In the genomic region with DNA sequence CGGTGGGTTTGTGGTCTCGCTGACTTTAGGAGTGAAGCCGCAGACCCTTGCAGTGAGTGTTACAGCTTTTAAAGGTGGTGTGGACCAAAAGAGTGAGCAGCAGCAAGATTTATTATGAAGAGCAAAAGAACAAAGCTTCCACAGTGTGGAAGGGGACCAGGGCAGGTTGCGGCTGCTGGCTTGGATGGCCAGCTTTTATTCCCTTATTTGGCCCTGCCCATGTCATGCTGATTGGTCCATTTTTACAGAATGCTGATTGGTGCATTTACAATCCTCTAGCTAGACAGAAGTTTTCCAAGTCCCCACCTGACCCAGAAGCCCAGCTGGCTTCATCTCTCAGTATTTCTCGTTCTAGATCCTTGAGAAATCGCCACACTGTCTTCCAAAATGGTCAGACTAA, we compare ENCODE assay signal across 13 cellular contexts. TPM values are rescaled to one million over a fixed set of nuclear protein-coding genes. Genes with fewer than 3 reads are reported as not detected.
A peak's percentile ranks its signal among the peaks of the same experiment; 100 is the strongest.
DNase-seq lines count a peak whose midpoint lies in the region; ATAC-seq, FAIRE-seq and TF ChIP-seq lines count a peak whose summit lies in the region.
"Not testable (repeated sequence)": the region's sequence is repeated elsewhere in the genome, so short reads cannot be mapped to it uniquely, and the experiment has no call there.
"Had no signal": no experiment of that assay in that cellular context is flagged by ENCODE, and none has a peak within 500 bp of the region (broad histone marks: within the 10 kb centered on the region; RNA-seq: fewer than 3 reads in every experiment).

No MANE protein-coding gene starts in this region.

- not testable (repeated sequence) for H3T11ph ChIP-seq in H9 (ENCODE audit: low read length)

- not testable (repeated sequence) for H3K9me1 ChIP-seq in K562 (ENCODE audit: control insufficient read depth, insufficient read depth, low read length)

- not testable (repeated sequence) for H2BK20ac ChIP-seq in H9 (ENCODE audit: low read depth, low read length, poor library complexity, severe bottlenecking)

- in situ Hi-C loops in K562 (cut with MboI) = not testable (repeated sequence)

- not testable (repeated sequence) for H4K5ac ChIP-seq in H9 (ENCODE audit: insufficient read length, low read depth, low read length)

- not testable (repeated sequence) for H4K91ac ChIP-seq in H9 (ENCODE audit: insufficient read length, low read depth, low read length)

- not testable (repeated sequence) for H3K23me2 ChIP-seq in H9 (ENCODE audit: insufficient read length, low read depth, low read length, poor library complexity, severe bottlenecking)

- H3K27me3 ChIP-seq in H9 (ENCODE audit: insufficient read depth, low read length); K562 (ENCODE audit: control insufficient read depth in 2 of 2, insufficient read depth in 2 of 2, low read length in 2 of 2); endodermal cell (ENCODE audit: control insufficient read depth, insufficient read depth, low read length, poor library complexity, severe bottlenecking); neural progenitor cell: not testable (repeated sequence)

- intact Hi-C loops in K562 (cut with micrococcal nuclease) = not testable (repeated sequence)

- H3K4me2 ChIP-seq in H9 (ENCODE audit: insufficient read depth, insufficient read length, low read length); K562 (ENCODE audit: insufficient read depth, low read length); neural progenitor cell: not testable (repeated sequence)

- not testable (repeated sequence) for H3K4me3 ChIP-seq in K562; endodermal cell (ENCODE audit: low read length); neural progenitor cell

- peak overlapping the region; percentile 10 to 17 (median 11); a peak in 3 of 7 replicates for H3K27ac Mint-ChIP-seq in H9
- peak overlapping the region; percentile 54 for H3K27ac Mint-ChIP-seq in WTC11
- peak overlapping the region; percentile 33 for H3K27ac Mint-ChIP-seq in endodermal cell
- peak overlapping the region; percentile 89 for H3K27ac Mint-ChIP-seq in glutamatergic neuron (ENCODE audit: unreplicated experiment)
- peak overlapping the region; percentile 26 for H3K27ac Mint-ChIP-seq in neural progenitor cell

- H3K27ac ChIP-seq in H9 (ENCODE audit: insufficient read length, low read depth, low read length); K562 (ENCODE audit: extremely low read depth, low read depth, low read length); endodermal cell (ENCODE audit: low read depth, low read length); neural progenitor cell: not testable (repeated sequence)

- H3K14ac ChIP-seq in H9 (ENCODE audit: insufficient read depth, low read length) = not testable (repeated sequence)

- H3K18ac ChIP-seq in H9 (ENCODE audit: insufficient read length, low read depth, low read length) = not testable (repeated sequence)

- H3K36me3 ChIP-seq in K562 (ENCODE audit: control insufficient read depth, insufficient read depth, low read length); endodermal cell (ENCODE audit: control insufficient read depth, insufficient read depth, low read length); neural progenitor cell: not testable (repeated sequence)

- not testable (repeated sequence) for TF ChIP-seq CTCF in H9 (conservative IDR thresholded peaks at IDR 0.05); WTC11 (IDR thresholded peaks at IDR 0.05); K562 (IDR thresholded peaks at IDR 0.05 in 2 of 3, conservative IDR thresholded peaks at IDR 0.05 in 1 of 3; ENCODE audit: insufficient read depth in 2 of 3, low read depth in 1 of 3, low read length in 3 of 3); endodermal cell (conservative IDR thresholded peaks at IDR 0.05); glutamatergic neuron (IDR thresholded peaks at IDR 0.05; ENCODE audit: partially characterized antibody, unreplicated experiment); neural progenitor cell (IDR thresholded peaks at IDR 0.05)

- not testable (repeated sequence) for H3K9me3 Mint-ChIP-seq in H9, WTC11, endodermal cell
- H3K9me3 Mint-ChIP-seq in glutamatergic neuron (ENCODE audit: unreplicated experiment) (peaks cover 21% of the 10 kb centered on the region), neural progenitor cell (peaks cover 26% of the 10 kb centered on the region)

- not testable (repeated sequence) for H3K4me3 Mint-ChIP-seq in H9, WTC11, endodermal cell, neural progenitor cell
- peak overlapping the region; percentile 68 for H3K4me3 Mint-ChIP-seq in glutamatergic neuron (ENCODE audit: unreplicated experiment)

- not testable (repeated sequence) for H2AFZ ChIP-seq in H9 (ENCODE audit: low read length); K562 (ENCODE audit: low read depth, low read length); neural progenitor cell (replicated peaks)

- H2AK5ac ChIP-seq in H9 (ENCODE audit: insufficient read length, low read length) = not testable (repeated sequence)

- BruUV-seq in K562 (replicated peaks; lab: Mats Ljungman, UMichigan) = not testable (repeated sequence)

- H2BK5ac ChIP-seq in H9 (ENCODE audit: insufficient read length, low read length) = not testable (repeated sequence)

- POLR2A ChIA-PET in WTC11 (lab: Charles Lee); K562 (lab: Yijun Ruan, JAX): not testable (repeated sequence)

- FAIRE-seq in K562 (lab: Jason Lieb, UNC) = not testable (repeated sequence)

- H3K79me1 ChIP-seq in H9 (ENCODE audit: insufficient read depth, low read depth, low read length, poor library complexity, severe bottlenecking) = not testable (repeated sequence)

- CTCF ChIA-PET in WTC11 (lab: Charles Lee) = interaction anchor here (0.7 to 1.5 kb wide), 2 partner anchors 9 to 369 kb away, joined by 3 to 4 read pairs; no protein-coding TSS in a partner anchor
- CTCF ChIA-PET in K562 (lab: Yijun Ruan, JAX; ENCODE audit: low intra/inter-chr PET ratio) = not testable (repeated sequence)

- DNase-seq in H9; WTC11 (ENCODE audit: low spot score); K562 (ENCODE audit: extremely low read depth in 1 of 4, low spot score in 3 of 4); endodermal cell; glutamatergic neuron; neural progenitor cell (ENCODE audit: low spot score): not testable (repeated sequence)

- H3K4me1 Mint-ChIP-seq in H9 = peaks cover 49 to 56% of the 10 kb centered on the region in 2 experiments
- peaks cover 69% of the 10 kb centered on the region for H3K4me1 Mint-ChIP-seq in WTC11
- H3K4me1 Mint-ChIP-seq in endodermal cell = peaks cover 45% of the 10 kb centered on the region
- H3K4me1 Mint-ChIP-seq in glutamatergic neuron (ENCODE audit: low read depth, unreplicated experiment) = peaks cover 69% of the 10 kb centered on the region
- peaks cover 29% of the 10 kb centered on the region for H3K4me1 Mint-ChIP-seq in neural progenitor cell

- not testable (repeated sequence) for H2BK12ac ChIP-seq in H9 (ENCODE audit: insufficient read length, low read depth, low read length)

- not testable (repeated sequence) for H4K20me1 ChIP-seq in H9 (ENCODE audit: control insufficient read depth, insufficient read depth, insufficient read length); K562 (replicated peaks; ENCODE audit: control insufficient read depth, insufficient read depth, low read length)
- H4K20me1 ChIP-seq in neural progenitor cell (ENCODE audit: low read depth) = peaks cover 99% of the 10 kb centered on the region

- TF ChIP-seq RAD21 in K562 (CRISPR knock-in tag; conservative IDR thresholded peaks at IDR 0.05 in 1 of 2, IDR thresholded peaks at IDR 0.05 in 1 of 2) = not testable (repeated sequence)

- TF ChIP-seq POLR2A in K562 (conservative IDR thresholded peaks at IDR 0.05) = not testable (repeated sequence)

- not testable (repeated sequence) for H3K36me3 Mint-ChIP-seq in H9 (ENCODE audit: insufficient read depth in 1 of 3, low read depth in 3 of 3); WTC11; glutamatergic neuron (ENCODE audit: unreplicated experiment)
- H3K36me3 Mint-ChIP-seq in endodermal cell (ENCODE audit: low read depth) = peaks cover 23% of the 10 kb centered on the region
- H3K36me3 Mint-ChIP-seq in neural progenitor cell = peaks cover 29% of the 10 kb centered on the region

- H3F3A ChIP-seq in neural progenitor cell (ENCODE audit: low read depth) = peaks cover 11% of the 10 kb centered on the region

- not testable (repeated sequence) for H4K8ac ChIP-seq in H9 (replicated peaks; ENCODE audit: insufficient read length, low read depth, low read length)

- H3K4me1 ChIP-seq in H9 (ENCODE audit: insufficient read depth, low read length) = peaks cover 10% of the 10 kb centered on the region; the same call in 1 of the 2 replicates
- not testable (repeated sequence) for H3K4me1 ChIP-seq in K562 (replicated peaks in 1 of 2; ENCODE audit: control insufficient read depth in 2 of 2, insufficient read depth in 2 of 2, low read length in 2 of 2); endodermal cell (ENCODE audit: control insufficient read depth, insufficient read depth, low read length)
- H3K4me1 ChIP-seq in neural progenitor cell = peaks cover 15% of the 10 kb centered on the region

- not testable (repeated sequence) for H3K56ac ChIP-seq in H9 (ENCODE audit: insufficient read length, low read depth, low read length)

- not testable (repeated sequence) for H3K27me3 Mint-ChIP-seq in H9 (ENCODE audit: low read depth); WTC11 (ENCODE audit: low read depth); endodermal cell (ENCODE audit: insufficient read depth); neural progenitor cell (ENCODE audit: insufficient read depth, low read depth)
- peaks cover 16% of the 10 kb centered on the region for H3K27me3 Mint-ChIP-seq in glutamatergic neuron (ENCODE audit: unreplicated experiment)

- not testable (repeated sequence) for H2BK120ac ChIP-seq in H9 (ENCODE audit: low read depth, low read length, poor library complexity, severe bottlenecking)

- WGBS in H9 (ENCODE audit: extremely low coverage, insufficient read length, low lambda C conversion rate) = no CpG with 5 or more reads among the region's 6 CpGs
- 11% methylated on average over 6 of the region's 6 CpGs for WGBS in K562 (ENCODE audit: insufficient coverage, low coverage, missing lambda C conversion rate)
- 78 to 79% methylated on average over 6 of the region's 6 CpGs for WGBS in endodermal cell (ENCODE audit: insufficient coverage in 1 of 2, insufficient read length in 1 of 2), 2 experiments

- H3K23ac ChIP-seq in H9 (ENCODE audit: insufficient read length, low read depth, low read length) = not testable (repeated sequence)

- not testable (repeated sequence) for H3K9me3 ChIP-seq in H9 (ENCODE audit: control insufficient read depth, low read depth, low read length); K562 (replicated peaks; ENCODE audit: control insufficient read depth, insufficient read depth, low read depth, low read length); endodermal cell (ENCODE audit: control insufficient read depth, low read length); neural progenitor cell (ENCODE audit: low read depth)

- H2BK15ac ChIP-seq in H9 (ENCODE audit: low read depth, low read length) = not testable (repeated sequence)

- H3K4ac ChIP-seq in H9 (ENCODE audit: low read depth, low read length) = not testable (repeated sequence)

- H3K9ac ChIP-seq in H9 (ENCODE audit: extremely low read depth, insufficient read length, low read length); K562 (ENCODE audit: insufficient read depth in 1 of 2, low read depth in 2 of 2, low read length in 2 of 2); endodermal cell (ENCODE audit: extremely low read depth, low read length, poor library complexity, severe bottlenecking); neural progenitor cell: not testable (repeated sequence)

- H3K79me2 ChIP-seq in H9 (ENCODE audit: insufficient read depth, low read length) (peaks cover 73% of the 10 kb centered on the region), neural progenitor cell (ENCODE audit: low read depth) (peaks cover 100% of the 10 kb centered on the region)
- H3K79me2 ChIP-seq in K562 (ENCODE audit: control insufficient read depth, insufficient read depth, low read length) = not testable (repeated sequence)

- not testable (repeated sequence) for TF ChIP-seq EP300 in K562 (IDR thresholded peaks at IDR 0.05; ENCODE audit: low read length)

- not testable (repeated sequence) for ATAC-seq in WTC11, K562

RNA-seq across cellular contexts. Expression of gene CECR2, which starts 58.3 kb away (rescaled TPM):
- total RNA-seq in H9 (2021) (145 and 154 TPM in 2 replicates), WTC11 (2021) (110 to 111 TPM (median 110 TPM) in 3 replicates), K562 (2014; rRNA removed) (0.27 and 0.37 TPM in 2 replicates), K562 (2014; rRNA removed; fragmentation: Illumina TruSeq; extraction: Trizol) (0.25 and 0.26 TPM in 2 replicates), K562 (2015; rRNA removed; fragmentation: Illumina TruSeq; extraction: Trizol) (0.22 and 0.23 TPM in 2 replicates), K562 (2021) (0.76 and 1.00 TPM in 2 replicates), endodermal cell (100 to 1,000 TPM in 1 of 2 donors, 10 to 100 TPM in 1; 98.9 to 105 TPM), glutamatergic neuron (ENCODE audit: unreplicated experiment) (178 TPM), neural progenitor cell (ENCODE audit: low replicate concordance) (67.8 and 72.8 TPM in 2 replicates)
- total RNA-seq in K562 (2011; cell fraction: chromatin; rRNA removed; ENCODE audit: low replicate concordance) = 0.53 and 0.76 TPM in 2 replicates
- total RNA-seq in K562 (2011; cell fraction: nucleolus; rRNA removed) = 0.26 and 0.67 TPM in 2 replicates
- 0.51 and 0.69 TPM in 2 replicates for total RNA-seq in K562 (2011; cell fraction: nucleoplasm; rRNA removed)
- polyA plus RNA-seq in K562 (2011; rRNA removed) (0.04 and 0.36 TPM in 2 replicates), K562 (2014; fragmentation: Illumina TruSeq; extraction: Trizol) (0.27 and 0.28 TPM in 2 replicates), K562 (2014; fragmentation: Nextera tagmentation; extraction: Ambion mirVana) (under 1 TPM; 0.01 to 0.13 TPM), K562 (2014; rRNA removed) (0.28 and 0.36 TPM in 2 replicates)
- 0.03 and 0.21 TPM in 2 replicates for polyA plus RNA-seq in K562 (2011; cell fraction: cytosol; rRNA removed)
- polyA plus RNA-seq in K562 (2011; cell fraction: nucleus; rRNA removed) = 0.04 and 0.50 TPM in 2 replicates
- 0.26 and 0.35 TPM in 2 replicates for polyA plus RNA-seq in K562 (2012)
- 0.06 and 0.35 TPM in 2 replicates for polyA minus RNA-seq in K562 (2011; rRNA and poly(A)+ RNA removed)
- polyA minus RNA-seq in K562 (2011; cell fraction: cytosol; rRNA and poly(A)+ RNA removed) = 0.57 TPM in 1 of 2 replicates, not detected in the other
- 0.11 and 0.40 TPM in 2 replicates for polyA minus RNA-seq in K562 (2011; cell fraction: nucleus; rRNA and poly(A)+ RNA removed)
- polyA plus RNA-seq in endodermal cell (2013, experiment 1 of 2) = 32.6 TPM
- polyA plus RNA-seq in endodermal cell (2013, experiment 2 of 2) = 31.3 TPM
- total RNA-seq: A172; CD4-positive, alpha-beta memory T cell; CD4-positive, alpha-beta T cell; CD4-positive, CD25-positive, alpha-beta regulatory T cell; CD8-positive, alpha-beta memory T cell had no signal
- polyA plus RNA-seq: AG04450; BJ; CD4-positive, alpha-beta memory T cell; CD4-positive, CD25-positive, alpha-beta regulatory T cell; CD8-positive, alpha-beta memory T cell had no signal

Comparison
In these comparisons a context has a peak if more than half of its experiments do, and no peak if none do; other contexts are left out.
1. H3K27ac Mint-ChIP-seq: peak in every context shown above with its lines; median percentile 89 in glutamatergic neuron; 54 in WTC11; 33 in endodermal cell; 26 in neural progenitor cell; 11 in H9.
2. RNA of gene CECR2, which starts 58.3 kb away (total RNA-seq): 178 TPM in glutamatergic neuron (single experiment), 145 to 154 TPM in H9, 110 to 111 TPM in WTC11, 98.9 to 105 TPM in endodermal cell and 67.8 to 72.8 TPM in neural progenitor cell; 0.22 to 1.00 TPM in K562; every median in the first group is over 10 times any median in the second.